In genomic region chr4:6720202-6720699, GRCh38 we compare ENCODE assay signal across 8 cellular contexts. TPM values are rescaled to one million over a fixed set of nuclear protein-coding genes. Genes with fewer than 3 reads are reported as not detected.
DNase-seq lines count a peak whose midpoint lies in the region; ATAC-seq and TF ChIP-seq lines count a peak whose summit lies in the region.

No MANE protein-coding gene starts in this region.

- H3K27me3 ChIP-seq in BJ (ENCODE audit: control insufficient read depth, insufficient read depth, low read length): no peaks in the 10 kb centered on the region

- no peaks in the 10 kb centered on the region; the same call in none of the 2 replicates for H3K36me3 ChIP-seq in BJ (ENCODE audit: control insufficient read depth, insufficient read depth, low read length)

- DNase-seq in BJ (ENCODE audit: low read depth): no peak
- DNase-seq in HCEC 1CT: peak; percentile 38
- DNase-seq in NCI-H82 treated with DMSO at 0.1 percent for 48 hours (lab: John Stamatoyannopoulos, UW; ENCODE audit: unreplicated experiment): peak; percentile 21
- DNase-seq in activated CD8-positive, alpha-beta memory T cell treated with anti-CD3 and anti-CD28 coated beads for 4 hours (ENCODE audit: low read depth in 2 of 2): peak; percentile 60 to 71
- DNase-seq in ecto neural progenitor cell (ENCODE audit: low spot score): peak; percentile 94
- DNase-seq in memory B cell (ENCODE audit: low spot score in 2 of 2): peak; percentile 77 to 84
- peak; percentile 80 for DNase-seq in stimulated activated CD8-positive, alpha-beta memory T cell treated with anti-CD3 and anti-CD28 coated beads, Interleukin-15, amount 100 ng/mL, for 24 hours (ENCODE audit: low read depth)

- TF ChIP-seq CTCF in BJ (IDR thresholded peaks at IDR 0.05; ENCODE audit: insufficient read depth, low read depth, low read length): peak; percentile 91

- ATAC-seq in memory B cell (ENCODE audit: low read depth) (peak; percentile 36), GM19452 (IDR thresholded peaks at IDR 0.05; ENCODE audit: unreplicated experiment) (no peak)

- no peaks in the 10 kb centered on the region for H3K27me3 Mint-ChIP-seq in memory B cell

- no peak overlapping the region for H3K4me3 Mint-ChIP-seq in memory B cell

- H3K4me3 ChIP-seq in BJ (ENCODE audit: low read depth, low read length): no peak overlapping the region

- CTCF ChIA-PET in BJ (lab: Yijun Ruan, JAX): interaction anchor here (0.6 to 5.9 kb wide), 30 partner anchors 9 to 615 kb away, joined by 3 to 110 read pairs (median 4); partner anchors contain the start of genes GRPEL1, MRFAP1L1 and TADA2B

- peaks cover 13% of the 10 kb centered on the region for H3K4me1 Mint-ChIP-seq in memory B cell

- H3K27ac Mint-ChIP-seq in memory B cell: no peak overlapping the region

- POLR2A ChIA-PET in BJ (lab: Charles Lee): no interaction called here

- H3K9me3 Mint-ChIP-seq in memory B cell: no peaks in the 10 kb centered on the region

- peaks cover 4% of the 10 kb centered on the region for H3K36me3 Mint-ChIP-seq in memory B cell

RNA-seq across cellular contexts. Expression of gene BLOC1S4, which starts 4.3 kb away (rescaled TPM):
- polyA plus RNA-seq in BJ (2011; rRNA removed): 10.4 and 12.6 TPM in 2 replicates
- polyA minus RNA-seq in BJ (2011; rRNA and poly(A)+ RNA removed): 4.6 and 5.0 TPM in 2 replicates

RNA-seq across cellular contexts. Expression of gene MRFAP1L1, which starts 10.6 kb away (rescaled TPM):
- 35.5 and 54.1 TPM in 2 replicates for polyA plus RNA-seq in BJ (2011; rRNA removed)
- polyA minus RNA-seq in BJ (2011; rRNA and poly(A)+ RNA removed): 10.0 and 14.4 TPM in 2 replicates

RNA-seq across cellular contexts. Expression of gene S100P, which starts 26.6 kb away (rescaled TPM):
- 0.06 and 0.07 TPM in 2 replicates for polyA plus RNA-seq in BJ (2011; rRNA removed)
- polyA minus RNA-seq in BJ (2011; rRNA and poly(A)+ RNA removed): not detected in 2 replicates
